In the genomic region with DNA sequence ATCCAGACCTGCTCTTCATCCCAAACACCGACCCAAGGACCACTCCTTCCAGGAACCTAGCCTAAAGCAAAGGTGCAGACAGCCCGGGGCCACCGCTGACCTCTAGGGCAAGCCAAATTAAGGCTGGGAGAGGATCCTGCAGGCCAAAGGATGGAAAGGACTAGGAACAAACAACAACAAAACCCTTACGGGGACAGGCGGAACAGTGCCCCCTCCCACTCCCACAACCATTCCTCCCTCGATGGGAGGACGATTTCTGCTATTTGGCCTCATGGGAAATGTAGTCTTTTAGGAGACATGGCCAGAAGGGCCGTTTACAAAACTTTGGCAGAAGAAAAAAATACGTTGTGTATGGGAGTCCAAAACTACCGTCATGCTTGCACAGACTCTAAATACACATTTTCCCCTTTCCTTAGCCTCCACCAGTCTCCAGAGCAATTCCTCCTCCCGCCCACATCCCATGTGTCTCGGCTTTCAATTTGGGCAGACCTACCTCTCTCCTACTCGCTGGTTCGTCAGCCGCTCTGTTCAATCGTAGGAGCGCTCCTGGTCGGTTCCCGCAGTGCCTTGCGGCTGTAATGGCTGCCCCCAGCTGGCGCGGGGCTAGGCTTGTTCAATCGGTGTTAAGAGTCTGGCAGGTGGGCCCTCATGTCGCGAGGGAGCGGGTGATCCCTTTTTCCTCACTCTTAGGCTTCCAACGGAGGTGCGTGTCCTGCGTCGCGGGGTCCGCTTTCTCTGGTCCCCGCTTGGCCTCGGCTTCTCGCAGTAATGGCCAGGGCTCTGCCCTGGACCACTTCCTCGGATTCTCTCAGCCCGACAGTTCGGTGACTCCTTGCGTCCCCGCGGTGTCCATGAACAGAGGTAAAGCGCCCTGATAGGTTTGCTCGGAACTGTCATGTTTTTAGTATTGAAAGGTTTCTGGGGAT, we compare ENCODE assay signal across 1 cellular context.
TF ChIP-seq lines count a peak whose summit lies in the region.

A gene (plus strand): TSS at position 560 of the 926 bp plus-strand sequence. CDS start 19 bp downstream, at position 579.

TF ChIP-seq in HEK293, 187 proteins besides CTCF, POLR2A, EP300 and RAD21 (continued from another document and continues in another):
- TF ChIP-seq, protein P1, sequence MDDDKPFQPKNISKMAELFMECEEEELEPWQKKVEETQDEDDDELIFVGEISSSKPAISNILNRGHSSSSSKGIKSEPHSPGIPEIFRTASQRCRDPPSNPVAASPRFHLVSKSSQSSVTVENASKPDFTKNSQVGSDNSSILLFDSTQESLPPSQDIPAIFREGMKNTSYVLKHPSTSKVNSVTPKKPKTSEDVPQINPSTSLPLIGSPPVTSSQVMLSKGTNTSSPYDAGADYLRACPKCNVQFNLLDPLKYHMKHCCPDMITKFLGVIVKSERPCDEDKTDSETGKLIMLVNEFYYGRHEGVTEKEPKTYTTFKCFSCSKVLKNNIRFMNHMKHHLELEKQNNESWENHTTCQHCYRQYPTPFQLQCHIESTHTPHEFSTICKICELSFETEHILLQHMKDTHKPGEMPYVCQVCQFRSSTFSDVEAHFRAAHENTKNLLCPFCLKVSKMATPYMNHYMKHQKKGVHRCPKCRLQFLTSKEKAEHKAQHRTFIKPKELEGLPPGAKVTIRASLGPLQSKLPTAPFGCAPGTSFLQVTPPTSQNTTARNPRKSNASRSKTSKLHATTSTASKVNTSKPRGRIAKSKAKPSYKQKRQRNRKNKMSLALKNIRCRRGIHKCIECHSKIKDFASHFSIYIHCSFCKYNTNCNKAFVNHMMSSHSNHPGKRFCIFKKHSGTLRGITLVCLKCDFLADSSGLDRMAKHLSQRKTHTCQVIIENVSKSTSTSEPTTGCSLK (tag by site-specific recombination; IDR thresholded peaks at IDR 0.05), result no peak
- no peak for TF ChIP-seq ZNF530 (tag by site-specific recombination; IDR thresholded peaks at IDR 0.05; ENCODE audit: low read depth)
- no peak; the same call in 1 of the 2 replicates for TF ChIP-seq ZNF768 (tag by site-specific recombination; IDR thresholded peaks at IDR 0.05)
- peak; percentile 99 for TF ChIP-seq ZNF76 (tag by site-specific recombination; IDR thresholded peaks at IDR 0.05; ENCODE audit: borderline replicate concordance, low read depth)
- TF ChIP-seq, protein P2, sequence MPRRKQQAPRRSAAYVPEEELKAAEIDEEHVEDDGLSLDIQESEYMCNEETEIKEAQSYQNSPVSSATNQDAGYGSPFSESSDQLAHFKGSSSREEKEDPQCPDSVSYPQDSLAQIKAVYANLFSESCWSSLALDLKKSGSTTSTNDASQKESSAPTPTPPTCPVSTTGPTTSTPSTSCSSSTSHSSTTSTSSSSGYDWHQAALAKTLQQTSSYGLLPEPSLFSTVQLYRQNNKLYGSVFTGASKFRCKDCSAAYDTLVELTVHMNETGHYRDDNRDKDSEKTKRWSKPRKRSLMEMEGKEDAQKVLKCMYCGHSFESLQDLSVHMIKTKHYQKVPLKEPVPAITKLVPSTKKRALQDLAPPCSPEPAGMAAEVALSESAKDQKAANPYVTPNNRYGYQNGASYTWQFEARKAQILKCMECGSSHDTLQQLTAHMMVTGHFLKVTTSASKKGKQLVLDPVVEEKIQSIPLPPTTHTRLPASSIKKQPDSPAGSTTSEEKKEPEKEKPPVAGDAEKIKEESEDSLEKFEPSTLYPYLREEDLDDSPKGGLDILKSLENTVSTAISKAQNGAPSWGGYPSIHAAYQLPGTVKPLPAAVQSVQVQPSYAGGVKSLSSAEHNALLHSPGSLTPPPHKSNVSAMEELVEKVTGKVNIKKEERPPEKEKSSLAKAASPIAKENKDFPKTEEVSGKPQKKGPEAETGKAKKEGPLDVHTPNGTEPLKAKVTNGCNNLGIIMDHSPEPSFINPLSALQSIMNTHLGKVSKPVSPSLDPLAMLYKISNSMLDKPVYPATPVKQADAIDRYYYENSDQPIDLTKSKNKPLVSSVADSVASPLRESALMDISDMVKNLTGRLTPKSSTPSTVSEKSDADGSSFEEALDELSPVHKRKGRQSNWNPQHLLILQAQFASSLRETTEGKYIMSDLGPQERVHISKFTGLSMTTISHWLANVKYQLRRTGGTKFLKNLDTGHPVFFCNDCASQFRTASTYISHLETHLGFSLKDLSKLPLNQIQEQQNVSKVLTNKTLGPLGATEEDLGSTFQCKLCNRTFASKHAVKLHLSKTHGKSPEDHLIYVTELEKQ (tag by site-specific recombination; IDR thresholded peaks at IDR 0.05; ENCODE audit: borderline replicate concordance), result no peak
- TF ChIP-seq, protein P3, sequence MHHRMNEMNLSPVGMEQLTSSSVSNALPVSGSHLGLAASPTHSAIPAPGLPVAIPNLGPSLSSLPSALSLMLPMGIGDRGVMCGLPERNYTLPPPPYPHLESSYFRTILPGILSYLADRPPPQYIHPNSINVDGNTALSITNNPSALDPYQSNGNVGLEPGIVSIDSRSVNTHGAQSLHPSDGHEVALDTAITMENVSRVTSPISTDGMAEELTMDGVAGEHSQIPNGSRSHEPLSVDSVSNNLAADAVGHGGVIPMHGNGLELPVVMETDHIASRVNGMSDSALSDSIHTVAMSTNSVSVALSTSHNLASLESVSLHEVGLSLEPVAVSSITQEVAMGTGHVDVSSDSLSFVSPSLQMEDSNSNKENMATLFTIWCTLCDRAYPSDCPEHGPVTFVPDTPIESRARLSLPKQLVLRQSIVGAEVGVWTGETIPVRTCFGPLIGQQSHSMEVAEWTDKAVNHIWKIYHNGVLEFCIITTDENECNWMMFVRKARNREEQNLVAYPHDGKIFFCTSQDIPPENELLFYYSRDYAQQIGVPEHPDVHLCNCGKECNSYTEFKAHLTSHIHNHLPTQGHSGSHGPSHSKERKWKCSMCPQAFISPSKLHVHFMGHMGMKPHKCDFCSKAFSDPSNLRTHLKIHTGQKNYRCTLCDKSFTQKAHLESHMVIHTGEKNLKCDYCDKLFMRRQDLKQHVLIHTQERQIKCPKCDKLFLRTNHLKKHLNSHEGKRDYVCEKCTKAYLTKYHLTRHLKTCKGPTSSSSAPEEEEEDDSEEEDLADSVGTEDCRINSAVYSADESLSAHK (tag by site-specific recombination; IDR thresholded peaks at IDR 0.05), result no peak
- 0 out of 2 replicates have a peak, but pooled peaks have one; percentile 40 for TF ChIP-seq ZNF24 (tag by site-specific recombination; IDR thresholded peaks at IDR 0.05)
- no peak for TF ChIP-seq ZNF350 (tag by site-specific recombination; IDR thresholded peaks at IDR 0.05)
- TF ChIP-seq, protein P4, sequence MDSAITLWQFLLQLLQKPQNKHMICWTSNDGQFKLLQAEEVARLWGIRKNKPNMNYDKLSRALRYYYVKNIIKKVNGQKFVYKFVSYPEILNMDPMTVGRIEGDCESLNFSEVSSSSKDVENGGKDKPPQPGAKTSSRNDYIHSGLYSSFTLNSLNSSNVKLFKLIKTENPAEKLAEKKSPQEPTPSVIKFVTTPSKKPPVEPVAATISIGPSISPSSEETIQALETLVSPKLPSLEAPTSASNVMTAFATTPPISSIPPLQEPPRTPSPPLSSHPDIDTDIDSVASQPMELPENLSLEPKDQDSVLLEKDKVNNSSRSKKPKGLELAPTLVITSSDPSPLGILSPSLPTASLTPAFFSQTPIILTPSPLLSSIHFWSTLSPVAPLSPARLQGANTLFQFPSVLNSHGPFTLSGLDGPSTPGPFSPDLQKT (IDR thresholded peaks at IDR 0.05; ENCODE audit: borderline replicate concordance, low read depth, low read length), result no peak
- TF ChIP-seq, protein P5, sequence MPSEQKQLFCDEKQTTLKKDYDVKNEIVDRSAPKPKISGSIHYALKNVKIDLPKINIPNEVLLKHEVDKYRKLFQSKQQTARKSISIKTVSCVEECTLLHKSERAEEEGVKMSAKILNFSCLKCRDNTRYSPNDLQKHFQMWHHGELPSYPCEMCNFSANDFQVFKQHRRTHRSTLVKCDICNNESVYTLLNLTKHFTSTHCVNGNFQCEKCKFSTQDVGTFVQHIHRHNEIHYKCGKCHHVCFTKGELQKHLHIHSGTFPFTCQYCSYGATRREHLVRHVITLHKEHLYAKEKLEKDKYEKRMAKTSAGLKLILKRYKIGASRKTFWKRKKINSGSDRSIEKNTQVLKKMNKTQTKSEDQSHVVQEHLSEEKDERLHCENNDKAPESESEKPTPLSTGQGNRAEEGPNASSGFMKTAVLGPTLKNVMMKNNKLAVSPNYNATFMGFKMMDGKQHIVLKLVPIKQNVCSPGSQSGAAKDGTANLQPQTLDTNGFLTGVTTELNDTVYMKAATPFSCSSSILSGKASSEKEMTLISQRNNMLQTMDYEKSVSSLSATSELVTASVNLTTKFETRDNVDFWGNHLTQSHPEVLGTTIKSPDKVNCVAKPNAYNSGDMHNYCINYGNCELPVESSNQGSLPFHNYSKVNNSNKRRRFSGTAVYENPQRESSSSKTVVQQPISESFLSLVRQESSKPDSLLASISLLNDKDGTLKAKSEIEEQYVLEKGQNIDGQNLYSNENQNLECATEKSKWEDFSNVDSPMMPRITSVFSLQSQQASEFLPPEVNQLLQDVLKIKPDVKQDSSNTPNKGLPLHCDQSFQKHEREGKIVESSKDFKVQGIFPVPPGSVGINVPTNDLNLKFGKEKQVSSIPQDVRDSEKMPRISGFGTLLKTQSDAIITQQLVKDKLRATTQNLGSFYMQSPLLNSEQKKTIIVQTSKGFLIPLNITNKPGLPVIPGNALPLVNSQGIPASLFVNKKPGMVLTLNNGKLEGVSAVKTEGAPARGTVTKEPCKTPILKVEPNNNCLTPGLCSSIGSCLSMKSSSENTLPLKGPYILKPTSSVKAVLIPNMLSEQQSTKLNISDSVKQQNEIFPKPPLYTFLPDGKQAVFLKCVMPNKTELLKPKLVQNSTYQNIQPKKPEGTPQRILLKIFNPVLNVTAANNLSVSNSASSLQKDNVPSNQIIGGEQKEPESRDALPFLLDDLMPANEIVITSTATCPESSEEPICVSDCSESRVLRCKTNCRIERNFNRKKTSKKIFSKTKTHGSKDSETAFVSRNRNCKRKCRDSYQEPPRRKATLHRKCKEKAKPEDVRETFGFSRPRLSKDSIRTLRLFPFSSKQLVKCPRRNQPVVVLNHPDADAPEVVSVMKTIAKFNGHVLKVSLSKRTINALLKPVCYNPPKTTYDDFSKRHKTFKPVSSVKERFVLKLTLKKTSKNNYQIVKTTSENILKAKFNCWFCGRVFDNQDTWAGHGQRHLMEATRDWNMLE (tag by site-specific recombination; conservative IDR thresholded peaks at IDR 0.05; ENCODE audit: low read depth), result peak; percentile 55
- TF ChIP-seq WT1 (tag by site-specific recombination; IDR thresholded peaks at IDR 0.05), result peak; percentile 76
- TF ChIP-seq ZSCAN16 (tag by site-specific recombination; IDR thresholded peaks at IDR 0.05), result 0 out of 2 replicates have a peak, but pooled peaks have one; percentile 37
- TF ChIP-seq ZNF529 (tag by site-specific recombination; IDR thresholded peaks at IDR 0.05; ENCODE audit: insufficient replicate concordance), result no peak
- TF ChIP-seq KLF7 (tag by site-specific recombination; IDR thresholded peaks at IDR 0.05; ENCODE audit: borderline replicate concordance), result 0 out of 2 replicates have a peak, but pooled peaks have one; percentile 13
- 0 out of 2 replicates have a peak, but pooled peaks have one; percentile 72 for TF ChIP-seq ZNF391 (tag by site-specific recombination; IDR thresholded peaks at IDR 0.05; ENCODE audit: borderline replicate concordance, low read depth)
- TF ChIP-seq ZNF624 (tag by site-specific recombination; IDR thresholded peaks at IDR 0.05), result no peak
- TF ChIP-seq YY1 (tag by site-specific recombination; IDR thresholded peaks at IDR 0.05), result peak; percentile 98
- TF ChIP-seq ZNF133 (tag by site-specific recombination; IDR thresholded peaks at IDR 0.05), result no peak
- TF ChIP-seq, protein P6, sequence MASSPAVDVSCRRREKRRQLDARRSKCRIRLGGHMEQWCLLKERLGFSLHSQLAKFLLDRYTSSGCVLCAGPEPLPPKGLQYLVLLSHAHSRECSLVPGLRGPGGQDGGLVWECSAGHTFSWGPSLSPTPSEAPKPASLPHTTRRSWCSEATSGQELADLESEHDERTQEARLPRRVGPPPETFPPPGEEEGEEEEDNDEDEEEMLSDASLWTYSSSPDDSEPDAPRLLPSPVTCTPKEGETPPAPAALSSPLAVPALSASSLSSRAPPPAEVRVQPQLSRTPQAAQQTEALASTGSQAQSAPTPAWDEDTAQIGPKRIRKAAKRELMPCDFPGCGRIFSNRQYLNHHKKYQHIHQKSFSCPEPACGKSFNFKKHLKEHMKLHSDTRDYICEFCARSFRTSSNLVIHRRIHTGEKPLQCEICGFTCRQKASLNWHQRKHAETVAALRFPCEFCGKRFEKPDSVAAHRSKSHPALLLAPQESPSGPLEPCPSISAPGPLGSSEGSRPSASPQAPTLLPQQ (tag by site-specific recombination; IDR thresholded peaks at IDR 0.05), result peak; percentile 93
- TF ChIP-seq ZBTB21 (tag by site-specific recombination; IDR thresholded peaks at IDR 0.05), result 0 out of 2 replicates have a peak, but pooled peaks have one; percentile 12
- TF ChIP-seq GLI4 (tag by site-specific recombination; IDR thresholded peaks at IDR 0.05), result 0 out of 2 replicates have a peak, but pooled peaks have one; percentile 41
- TF ChIP-seq, protein P7, sequence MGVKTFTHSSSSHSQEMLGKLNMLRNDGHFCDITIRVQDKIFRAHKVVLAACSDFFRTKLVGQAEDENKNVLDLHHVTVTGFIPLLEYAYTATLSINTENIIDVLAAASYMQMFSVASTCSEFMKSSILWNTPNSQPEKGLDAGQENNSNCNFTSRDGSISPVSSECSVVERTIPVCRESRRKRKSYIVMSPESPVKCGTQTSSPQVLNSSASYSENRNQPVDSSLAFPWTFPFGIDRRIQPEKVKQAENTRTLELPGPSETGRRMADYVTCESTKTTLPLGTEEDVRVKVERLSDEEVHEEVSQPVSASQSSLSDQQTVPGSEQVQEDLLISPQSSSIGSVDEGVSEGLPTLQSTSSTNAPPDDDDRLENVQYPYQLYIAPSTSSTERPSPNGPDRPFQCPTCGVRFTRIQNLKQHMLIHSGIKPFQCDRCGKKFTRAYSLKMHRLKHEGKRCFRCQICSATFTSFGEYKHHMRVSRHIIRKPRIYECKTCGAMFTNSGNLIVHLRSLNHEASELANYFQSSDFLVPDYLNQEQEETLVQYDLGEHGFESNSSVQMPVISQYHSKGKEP (tag by site-specific recombination; IDR thresholded peaks at IDR 0.05), result no peak
- no peak for TF ChIP-seq ZNF555 (tag by site-specific recombination; conservative IDR thresholded peaks at IDR 0.05)
- TF ChIP-seq, protein P8, sequence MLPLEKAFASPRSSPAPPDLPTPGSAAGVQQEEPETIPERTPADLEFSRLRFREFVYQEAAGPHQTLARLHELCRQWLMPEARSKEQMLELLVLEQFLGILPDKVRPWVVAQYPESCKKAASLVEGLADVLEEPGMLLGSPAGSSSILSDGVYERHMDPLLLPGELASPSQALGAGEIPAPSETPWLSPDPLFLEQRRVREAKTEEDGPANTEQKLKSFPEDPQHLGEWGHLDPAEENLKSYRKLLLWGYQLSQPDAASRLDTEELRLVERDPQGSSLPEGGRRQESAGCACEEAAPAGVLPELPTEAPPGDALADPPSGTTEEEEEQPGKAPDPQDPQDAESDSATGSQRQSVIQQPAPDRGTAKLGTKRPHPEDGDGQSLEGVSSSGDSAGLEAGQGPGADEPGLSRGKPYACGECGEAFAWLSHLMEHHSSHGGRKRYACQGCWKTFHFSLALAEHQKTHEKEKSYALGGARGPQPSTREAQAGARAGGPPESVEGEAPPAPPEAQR (tag by site-specific recombination; IDR thresholded peaks at IDR 0.05), result no peak
- TF ChIP-seq, protein P9, sequence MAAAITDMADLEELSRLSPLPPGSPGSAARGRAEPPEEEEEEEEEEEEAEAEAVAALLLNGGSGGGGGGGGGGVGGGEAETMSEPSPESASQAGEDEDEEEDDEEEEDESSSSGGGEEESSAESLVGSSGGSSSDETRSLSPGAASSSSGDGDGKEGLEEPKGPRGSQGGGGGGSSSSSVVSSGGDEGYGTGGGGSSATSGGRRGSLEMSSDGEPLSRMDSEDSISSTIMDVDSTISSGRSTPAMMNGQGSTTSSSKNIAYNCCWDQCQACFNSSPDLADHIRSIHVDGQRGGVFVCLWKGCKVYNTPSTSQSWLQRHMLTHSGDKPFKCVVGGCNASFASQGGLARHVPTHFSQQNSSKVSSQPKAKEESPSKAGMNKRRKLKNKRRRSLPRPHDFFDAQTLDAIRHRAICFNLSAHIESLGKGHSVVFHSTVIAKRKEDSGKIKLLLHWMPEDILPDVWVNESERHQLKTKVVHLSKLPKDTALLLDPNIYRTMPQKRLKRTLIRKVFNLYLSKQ (tag by site-specific recombination; IDR thresholded peaks at IDR 0.05; ENCODE audit: borderline replicate concordance), result no peak
- TF ChIP-seq ZNF843 (tag by site-specific recombination; IDR thresholded peaks at IDR 0.05), result peak; percentile 37; the same call in 1 of the 2 replicates
